18 cellular contexts compared by ENCODE assay signal in the genomic region with DNA sequence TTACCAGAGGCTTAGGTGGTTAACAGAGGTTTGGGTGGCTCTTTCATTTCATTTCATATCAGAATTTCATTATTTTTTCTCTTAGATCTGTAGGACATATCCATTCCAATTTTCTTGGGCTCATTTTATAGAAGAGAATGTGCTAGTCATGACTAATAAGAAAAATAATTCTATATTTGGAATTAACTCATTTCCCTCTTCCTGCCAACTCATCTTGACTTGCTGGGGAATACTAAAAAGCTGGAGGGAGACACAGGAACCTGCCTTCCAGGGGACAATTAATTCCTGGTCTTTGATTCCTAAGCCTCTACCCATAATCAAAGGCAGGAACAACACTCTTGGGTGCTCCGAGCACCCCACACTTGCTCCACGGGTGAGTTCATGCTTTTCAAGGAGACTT.
DNase-seq lines count a peak whose midpoint lies in the region; ATAC-seq and TF ChIP-seq lines count a peak whose summit lies in the region.
"Had no signal": no experiment of that assay in that cellular context is flagged by ENCODE, and none has a peak within 500 bp of the region (broad histone marks: within the 10 kb centered on the region; RNA-seq: fewer than 3 reads in every experiment).

No MANE protein-coding gene starts in this region.

- CTCF ChIA-PET in AG04450 (lab: Charles Lee), result no interaction called here

- no peaks in the 10 kb centered on the region for H3K36me3 ChIP-seq in WERI-Rb-1
- H3K36me3 ChIP-seq: ascending aorta, right atrium auricular region had no signal

- no peaks in the 10 kb centered on the region for H3K9me3 ChIP-seq in AG04450 (ENCODE audit: control insufficient read depth, insufficient read depth, low read length)
- no peaks in the 10 kb centered on the region for H3K9me3 ChIP-seq in WERI-Rb-1 (ENCODE audit: severe bottlenecking)
- H3K9me3 ChIP-seq: ascending aorta, testis had no signal

- POLR2A ChIA-PET in AG04450 (lab: Yijun Ruan, JAX), result no interaction called here

- DNase-seq in AG04450 (ENCODE audit: low read depth, low spot score), result no peak
- DNase-seq in LHCN-M2 (ENCODE audit: low read depth), result peak; percentile 57
- DNase-seq in cardiac fibroblast (ENCODE audit: low read depth in 2 of 2), result peak; percentile 10 to 65
- DNase-seq in hepatic stellate cell (ENCODE audit: low spot score), result peak; percentile 49
- no peak for DNase-seq in NCI-H1092 treated with DMSO at 0.1 percent for 48 hours (lab: John Stamatoyannopoulos, UW)
- DNase-seq in WERI-Rb-1, result no peak
- DNase-seq: activated CD4-positive, alpha-beta memory T cell treated with anti-CD3 and anti-CD28 coated beads, Interleukin-2, amount 10 ng/mL, durations not matched to agents 7 days and 5 days; activated naive CD4-positive, alpha-beta T cell treated with Interleukin-2 at 50 U/mL for 16 hours; CD4-positive, alpha-beta memory T cell; cortex of kidney; NCI-H524; Right ventricle myocardium superior; testis had no signal

- H3K4me3 ChIP-seq in AG04450 (ENCODE audit: low read depth, low read length) (no peak overlapping the region), cardiac fibroblast (replicated peaks in 1 of 2; ENCODE audit: low read depth in 2 of 2, low read length in 2 of 2) (no peak overlapping the region), WERI-Rb-1 (ENCODE audit: low read depth, low read length) (no peak overlapping the region)
- H3K4me3 ChIP-seq: ascending aorta, right atrium auricular region, testis had no signal

- no peak for TF ChIP-seq CTCF in AG04450 (IDR thresholded peaks at IDR 0.05; ENCODE audit: low read depth, low read length)
- no peak for TF ChIP-seq CTCF in cardiac fibroblast (IDR thresholded peaks at IDR 0.05; ENCODE audit: low read depth, low read length)
- TF ChIP-seq CTCF in WERI-Rb-1 (IDR thresholded peaks at IDR 0.05; ENCODE audit: low read depth, low read length), result no peak

- H3K27ac ChIP-seq in AG04450 (ENCODE audit: low read depth, low read length), result peak overlapping the region; percentile 53
- H3K27ac ChIP-seq in WERI-Rb-1, result no peak overlapping the region
- H3K27ac ChIP-seq: ascending aorta, right atrium auricular region, testis, VCaP had no signal

- no peak for ATAC-seq in HG02840 (IDR thresholded peaks at IDR 0.05; ENCODE audit: low FRiP score, unreplicated experiment)
- ATAC-seq in HG03095 (IDR thresholded peaks at IDR 0.05; ENCODE audit: unreplicated experiment), result no peak

- H3K27me3 ChIP-seq in AG04450 (ENCODE audit: control insufficient read depth, insufficient read depth, low read length) (no peaks in the 10 kb centered on the region), WERI-Rb-1 (ENCODE audit: insufficient read depth, low read depth, severe bottlenecking) (peaks cover 76% of the 10 kb centered on the region)
- H3K27me3 ChIP-seq: ascending aorta, right atrium auricular region, testis had no signal

Comparison
In these comparisons a context has a peak if more than half of its experiments do, and no peak if none do; other contexts are left out.
1. DNase-seq: peak in LHCN-M2 (single experiment), cardiac fibroblast (2 of 2) and hepatic stellate cell (single experiment); none in AG04450 (single experiment), NCI-H1092 treated with DMSO at 0.1 percent for 48 hours (single experiment) and WERI-Rb-1 (single experiment).